1 cellular context compared by ENCODE assay signal in genomic region chr11:93591247-93591898, GRCh38.
TF ChIP-seq lines count a peak whose summit lies in the region.

No MANE protein-coding gene starts in this region.

TF ChIP-seq in HepG2, 621 proteins besides CTCF, POLR2A, EP300 and RAD21 (continued from another document):
- TF ChIP-seq IKZF5 (CRISPR knock-in tag; IDR thresholded peaks at IDR 0.05) (no peak), ZNF205 (CRISPR knock-in tag; IDR thresholded peaks at IDR 0.05) (0 out of 2 replicates have a peak, but pooled peaks have one; percentile 20), NCOA2 (CRISPR knock-in tag; IDR thresholded peaks at IDR 0.05) (peak; percentile 73), POGK (CRISPR knock-in tag; conservative IDR thresholded peaks at IDR 0.05) (0 out of 2 replicates have a peak, but pooled peaks have one; percentile 46), ATF2 (CRISPR knock-in tag; IDR thresholded peaks at IDR 0.05) (peak; percentile 41; the same call in 1 of the 2 replicates), PPARG (CRISPR knock-in tag; conservative IDR thresholded peaks at IDR 0.05) (0 out of 2 replicates have a peak, but pooled peaks have one; percentile 11), ZNF776 (CRISPR knock-in tag; IDR thresholded peaks at IDR 0.05) (no peak), HNF4G (IDR thresholded peaks at IDR 0.05; ENCODE audit: borderline replicate concordance, low read depth, low read length) (peak; percentile 10; the same call in 1 of the 2 replicates), HNF4G (CRISPR knock-in tag; IDR thresholded peaks at IDR 0.05; ENCODE audit: borderline replicate concordance, low read depth) (no peak), ZNF354B (CRISPR knock-in tag; IDR thresholded peaks at IDR 0.05) (no peak), ZNF609 (CRISPR knock-in tag; IDR thresholded peaks at IDR 0.05; ENCODE audit: borderline replicate concordance) (0 out of 2 replicates have a peak, but pooled peaks have one; percentile 29), RXRA (CRISPR knock-in tag; IDR thresholded peaks at IDR 0.05) (peak; percentile 65; the same call in 1 of the 2 replicates), RCOR2 (CRISPR knock-in tag; IDR thresholded peaks at IDR 0.05) (peak; percentile 88), GATAD2A (CRISPR knock-in tag; IDR thresholded peaks at IDR 0.05) (peak; percentile 83), NR2F6 (IDR thresholded peaks at IDR 0.05) (peak; percentile 87), NR2F6 (CRISPR knock-in tag; IDR thresholded peaks at IDR 0.05) (peak; percentile 96), TAF1 (CRISPR knock-in tag; IDR thresholded peaks at IDR 0.05) (no peak), ZNF720 (CRISPR knock-in tag; IDR thresholded peaks at IDR 0.05) (no peak), TFDP2 (CRISPR knock-in tag; IDR thresholded peaks at IDR 0.05) (0 out of 2 replicates have a peak, but pooled peaks have one; percentile 24), ZNF614 (CRISPR knock-in tag; IDR thresholded peaks at IDR 0.05; ENCODE audit: borderline replicate concordance) (peak; percentile 60; the same call in 1 of the 2 replicates), SOX6 (IDR thresholded peaks at IDR 0.05) (no peak), SOX6 (CRISPR knock-in tag; IDR thresholded peaks at IDR 0.05) (0 out of 2 replicates have a peak, but pooled peaks have one; percentile 27), ZBTB7A (CRISPR knock-in tag; IDR thresholded peaks at IDR 0.05) (peak; percentile 77; the same call in 1 of the 2 replicates), ZNF629 (CRISPR knock-in tag; conservative IDR thresholded peaks at IDR 0.05) (0 out of 2 replicates have a peak, but pooled peaks have one; percentile 21), ZNF264 (CRISPR knock-in tag; IDR thresholded peaks at IDR 0.05) (0 out of 2 replicates have a peak, but pooled peaks have one; percentile 55)
